Comparison of ENCODE assay signal across 10 cellular contexts in genomic region chr1:53725238-53725689, GRCh38. TPM values are rescaled to one million over a fixed set of nuclear protein-coding genes. Genes with fewer than 3 reads are reported as not detected.
DNase-seq lines count a peak whose midpoint lies in the region; ATAC-seq, FAIRE-seq and TF ChIP-seq lines count a peak whose summit lies in the region.
"Had no signal": no experiment of that assay in that cellular context is flagged by ENCODE, and none has a peak within 500 bp of the region (broad histone marks: within the 10 kb centered on the region; RNA-seq: fewer than 3 reads in every experiment).

No MANE protein-coding gene starts in this region.

- H3K27me3 ChIP-seq in IMR-90 (ENCODE audit: control insufficient read depth, insufficient read depth, low read length): no peaks in the 10 kb centered on the region

- peak overlapping the region; percentile 66 for H3K23ac ChIP-seq in IMR-90 (ENCODE audit: low read depth, low read length)

- intact Hi-C loops in IMR-90 (cut with micrococcal nuclease): no loop called here

- FAIRE-seq in urothelium cell line (lab: Jason Lieb, UNC): no peak
- FAIRE-seq: endometrium had no signal

- H3K27ac ChIP-seq in IMR-90 (ENCODE audit: insufficient read depth, low read length): no peak overlapping the region

- H3K4me3 ChIP-seq in IMR-90 (ENCODE audit: insufficient read depth, low read depth, low read length) (no peak overlapping the region), astrocyte of the cerebellum (ENCODE audit: low read depth, low read length) (no peak overlapping the region)

- dilution Hi-C loops in IMR-90 (cut with HindIII; ENCODE audit: low sequenced_read_pairs, unreplicated experiment): no loop called here

- H2BK20ac ChIP-seq in IMR-90 (ENCODE audit: low read depth, low read length): no peak overlapping the region

- H2AK5ac ChIP-seq in IMR-90 (ENCODE audit: low read depth, low read length): peak overlapping the region; percentile 45; the same call in 1 of the 2 replicates

- TF ChIP-seq CTCF in IMR-90 (conservative IDR thresholded peaks at IDR 0.05; ENCODE audit: low read depth, low read length) (peak; percentile 48), astrocyte of the cerebellum (IDR thresholded peaks at IDR 0.05; ENCODE audit: low read depth, low read length, missing control alignments) (peak; percentile 38)

- no peak overlapping the region for H3K9ac ChIP-seq in IMR-90 (ENCODE audit: low read depth, low read length)

- DNase-seq in NCI-H2227 (lab: John Stamatoyannopoulos, UW; ENCODE audit: unreplicated experiment) (peak; percentile 18), NCI-H2227 treated with DMSO at 0.1 percent for 48 hours (lab: John Stamatoyannopoulos, UW) (no peak), IMR-90 (peak; percentile 77), astrocyte of the cerebellum (ENCODE audit: low read depth) (no peak), left kidney (ENCODE audit: low read depth, low spot score) (peak; percentile 70), urothelium cell line (ENCODE audit: low spot score) (no peak)
- DNase-seq: immature natural killer cell had no signal

- H3K14ac ChIP-seq in IMR-90 (replicated peaks; ENCODE audit: low read depth, low read length): 0 out of 2 replicates have a peak overlapping the region, but pooled peaks have one; percentile 72

- POLR2A ChIA-PET in IMR-90 (lab: Charles Lee; ENCODE audit: unreplicated experiment): no interaction called here

- H3K79me1 ChIP-seq in IMR-90 (ENCODE audit: low read depth in 1 of 2, low read length in 2 of 2): peaks cover 15 to 36% of the 10 kb centered on the region in 2 experiments

- no peak overlapping the region for H3K18ac ChIP-seq in IMR-90 (ENCODE audit: low read depth, low read length)

- peaks cover 2% of the 10 kb centered on the region; the same call in 1 of the 2 replicates for H3K36me3 ChIP-seq in IMR-90 (ENCODE audit: control insufficient read depth, insufficient read depth, low read length)

- H4K5ac ChIP-seq in IMR-90 (ENCODE audit: low read depth, low read length): no peak overlapping the region

- WGBS in IMR-90 (ENCODE audit: extremely low coverage in 2 of 2, insufficient read length in 1 of 2), 2 experiments: 6% methylated on average over 3 of the region's 6 CpGs; no CpG with 5 or more reads in 1 of the 2 experiments

- 0 out of 3 replicates have a peak overlapping the region, but pooled peaks have one; percentile 1 for H2BK15ac ChIP-seq in IMR-90 (ENCODE audit: low read depth, low read length)

- no peak overlapping the region for H3K4me2 ChIP-seq in IMR-90 (ENCODE audit: low read depth, low read length)

- peaks cover 4% of the 10 kb centered on the region; the same call in 1 of the 2 replicates for H3K9me1 ChIP-seq in IMR-90 (ENCODE audit: insufficient read depth, low read length)

- CTCF ChIA-PET in IMR-90 (lab: Yijun Ruan, JAX): interaction anchor here (2.5 kb wide), 1 partner anchor 10 kb away, joined by 8 read pairs; no protein-coding TSS in a partner anchor

- no peak overlapping the region for H3K4ac ChIP-seq in IMR-90 (ENCODE audit: low read depth, low read length)

- no peak overlapping the region for H3K56ac ChIP-seq in IMR-90 (ENCODE audit: extremely low read depth, insufficient read depth, low read length)

- H3K9me3 ChIP-seq in IMR-90 (ENCODE audit: control insufficient read depth, insufficient read depth, low read length): no peaks in the 10 kb centered on the region

- no peak overlapping the region for H2AK9ac ChIP-seq in IMR-90 (replicated peaks; ENCODE audit: low read depth, low read length, poor library complexity)

- H2BK5ac ChIP-seq in IMR-90 (ENCODE audit: low read depth, low read length, poor library complexity, severe bottlenecking): no peak overlapping the region

- no peak for TF ChIP-seq POLR2A in IMR-90 (IDR thresholded peaks at IDR 0.05; ENCODE audit: low read depth, low read length)

- TF ChIP-seq RAD21 in IMR-90 (IDR thresholded peaks at IDR 0.05; ENCODE audit: low read length): peak; percentile 51

- 0 out of 2 replicates have a peak overlapping the region, but pooled peaks have one; percentile 3 for H4K91ac ChIP-seq in IMR-90 (ENCODE audit: insufficient read depth, low read depth, low read length)

- H2AFZ ChIP-seq in IMR-90 (replicated peaks; ENCODE audit: low read length, poor library complexity): peak overlapping the region; percentile 59

- ATAC-seq in IMR-90 (ENCODE audit: low read depth) (peak; percentile 84), HG03520 (IDR thresholded peaks at IDR 0.05; ENCODE audit: unreplicated experiment) (no peak), HG03378 (IDR thresholded peaks at IDR 0.05; ENCODE audit: unreplicated experiment) (no peak)

- no peak overlapping the region for H2BK120ac ChIP-seq in IMR-90 (ENCODE audit: low read depth, low read length)

- H4K8ac ChIP-seq in IMR-90 (ENCODE audit: low read depth in 2 of 2, low read length in 2 of 2): no peak overlapping the region

- no peaks in the 10 kb centered on the region for H4K20me1 ChIP-seq in IMR-90 (ENCODE audit: insufficient read depth, low read length)

- peaks cover 3% of the 10 kb centered on the region; the same call in 1 of the 2 replicates for H3K4me1 ChIP-seq in IMR-90 (ENCODE audit: control insufficient read depth, insufficient read depth, low read length)

- in situ Hi-C loops in IMR-90 (cut with MboI; ENCODE audit: low sequenced_read_pairs): no loop called here
- in situ Hi-C loops in astrocyte of the cerebellum (cut with HindIII; ENCODE audit: low sequenced_read_pairs): loop anchor here (25.0 kb wide), 1 partner anchor 238 kb away; no protein-coding TSS in a partner anchor

- no TSS peak for BruUV-seq in IMR-90 (replicated peaks; lab: Mats Ljungman, UMichigan)

TF ChIP-seq in IMR-90, 13 proteins besides CTCF, POLR2A, EP300 and RAD21:
- TF ChIP-seq SMC3 (IDR thresholded peaks at IDR 0.05; ENCODE audit: low read depth, low read length) (peak; percentile 45), FOS (IDR thresholded peaks at IDR 0.05; ENCODE audit: low read depth, low read length) (peak; percentile 61; the same call in 1 of the 2 replicates), MAFK (IDR thresholded peaks at IDR 0.05; ENCODE audit: low read depth, low read length) (peak; percentile 24; the same call in 1 of the 2 replicates), NFE2L2 (IDR thresholded peaks at IDR 0.05; ENCODE audit: low read depth, low read length) (peak; percentile 75; the same call in 1 of the 2 replicates), RCOR1 (IDR thresholded peaks at IDR 0.05; ENCODE audit: insufficient replicate concordance, low read length) (peak; percentile 6), ELK1 (IDR thresholded peaks at IDR 0.05; ENCODE audit: borderline replicate concordance, low read depth, low read length) (no peak), CEBPB (IDR thresholded peaks at IDR 0.05; ENCODE audit: low read depth, low read length) (no peak)

RNA-seq across cellular contexts. Expression of gene GLIS1, which starts 13.7 kb away (rescaled TPM):
- 0.18 and 0.28 TPM in 2 replicates for total RNA-seq in IMR-90 (2012; rRNA removed)
- 2.3 and 3.5 TPM in 2 replicates for polyA plus RNA-seq in IMR-90 (2012; rRNA removed)
- polyA plus RNA-seq in IMR-90 (2012; cell fraction: cytosol; rRNA removed): 1.5 and 3.3 TPM in 2 replicates
- polyA plus RNA-seq in IMR-90 (2012; cell fraction: nucleus; rRNA removed; ENCODE audit: low replicate concordance): 6.1 and 16.8 TPM in 2 replicates
- polyA plus RNA-seq: immature natural killer cell had no signal

Comparison
In these comparisons a context has a peak if more than half of its experiments do, and no peak if none do; other contexts are left out.
1. DNase-seq: peak in NCI-H2227 (single experiment), IMR-90 (single experiment) and left kidney (single experiment); none in NCI-H2227 treated with DMSO at 0.1 percent for 48 hours (single experiment), astrocyte of the cerebellum (single experiment) and urothelium cell line (single experiment).